19 cellular contexts compared by ENCODE assay signal in genomic region chr5:14472986-14473567, GRCh38.
DNase-seq lines count a peak whose midpoint lies in the region; ATAC-seq and TF ChIP-seq lines count a peak whose summit lies in the region.
"Had no signal": no experiment of that assay in that cellular context is flagged by ENCODE, and none has a peak within 500 bp of the region (broad histone marks: within the 10 kb centered on the region; RNA-seq: fewer than 3 reads in every experiment).

No MANE protein-coding gene starts in this region.

- peak overlapping the region; percentile 29; the same call in 1 of the 2 replicates for H3K27ac Mint-ChIP-seq in HFFc6

- H3K36me3 Mint-ChIP-seq in HFFc6 (ENCODE audit: low read depth) = peaks cover 68% of the 10 kb centered on the region

- no peaks in the 10 kb centered on the region for H3K9me3 Mint-ChIP-seq in HFFc6

- H3K36me3 ChIP-seq in gastroesophageal sphincter = peaks cover 7 to 88% of the 10 kb centered on the region in 2 donors

- peaks cover 79% of the 10 kb centered on the region for H3K4me1 Mint-ChIP-seq in HFFc6 (ENCODE audit: low read depth)

- ATAC-seq in SK-N-SH treated with all-trans-retinoic acid at 6 μM for 48 hours (no peak), gastroesophageal sphincter (no peak)

- no peaks in the 10 kb centered on the region for H3K27me3 ChIP-seq in gastroesophageal sphincter

- no peaks in the 10 kb centered on the region for H3K9me3 ChIP-seq in gastroesophageal sphincter

- H3K4me1 ChIP-seq in gastroesophageal sphincter = peaks cover 0 to 8% (median 0%) of the 10 kb centered on the region in 3 donors

- TF ChIP-seq EP300 in gastroesophageal sphincter (IDR thresholded peaks at IDR 0.05) = no peak

- TF ChIP-seq POLR2A in gastroesophageal sphincter (IDR thresholded peaks at IDR 0.05) = no peak

- 77 to 79% methylated on average over 3 of the region's 3 CpGs for WGBS in gastroesophageal sphincter (ENCODE audit: low coverage in 1 of 2), 2 donors

- H3K27ac ChIP-seq in gastroesophageal sphincter = no peak overlapping the region
- H3K27ac ChIP-seq: 22Rv1 had no signal

- TF ChIP-seq CTCF in HFFc6 (IDR thresholded peaks at IDR 0.05) (no peak), retinal pigment epithelial cell (conservative IDR thresholded peaks at IDR 0.05; ENCODE audit: low read depth, low read length) (no peak), gastroesophageal sphincter (IDR thresholded peaks at IDR 0.05) (no peak)

- peaks cover 13% of the 10 kb centered on the region for H3K27me3 Mint-ChIP-seq in HFFc6 (ENCODE audit: insufficient read depth)

- H3K4me3 ChIP-seq in retinal pigment epithelial cell (ENCODE audit: low read length) (no peak overlapping the region), gastroesophageal sphincter (no peak overlapping the region)

- no peak overlapping the region for H3K4me3 Mint-ChIP-seq in HFFc6

- DNase-seq in NCI-H1105 treated with DMSO at 0.1 percent for 48 hours (lab: John Stamatoyannopoulos, UW) (peak; percentile 16), NCI-H1105 (lab: John Stamatoyannopoulos, UW) (no peak), HFFc6 (no peak), retinal pigment epithelial cell (ENCODE audit: low read depth) (peak; percentile 37), NCI-H1092 treated with DMSO at 0.1 percent for 48 hours (lab: John Stamatoyannopoulos, UW) (no peak), NCI-H146 (lab: John Stamatoyannopoulos, UW) (no peak)
- DNase-seq: C1 segment of cervical spinal cord, COR-L47, DND-41, GDM1, GOT3, KG1, NCI-H2029, NCI-H2227 treated with DMSO at 0.1 percent for 48 hours, NCI-H526 treated with DMSO at 0.1 percent for 48 hours, SHP77 treated with DMSO at 0.1 percent for 48 hours had no signal

TF ChIP-seq in SK-N-SH treated with all-trans-retinoic acid at 6 μM for 48 hours, 23 proteins besides CTCF, POLR2A, EP300 and RAD21:
- TF ChIP-seq PATZ1 (CRISPR knock-in tag; IDR thresholded peaks at IDR 0.05; ENCODE audit: borderline replicate concordance) = no peak
- peak; percentile 40; the same call in 1 of the 2 replicates for TF ChIP-seq ISL1 (CRISPR knock-in tag; IDR thresholded peaks at IDR 0.05)
- TF ChIP-seq TSHZ2 (CRISPR knock-in tag; IDR thresholded peaks at IDR 0.05) = no peak

Comparison
In these comparisons a context has a peak if more than half of its experiments do, and no peak if none do; other contexts are left out.
1. DNase-seq: peak in NCI-H1105 treated with DMSO at 0.1 percent for 48 hours (single experiment) and retinal pigment epithelial cell (single experiment); none in NCI-H1105 (single experiment), HFFc6 (single experiment), NCI-H1092 treated with DMSO at 0.1 percent for 48 hours (single experiment) and NCI-H146 (single experiment).